In genomic region chr7:770336-770735, GRCh38 we compare ENCODE assay signal across 21 cellular contexts. TPM values are rescaled to one million over a fixed set of nuclear protein-coding genes. Genes with fewer than 3 reads are reported as not detected.
A peak's percentile ranks its signal among the peaks of the same experiment; 100 is the strongest.
DNase-seq lines count a peak whose midpoint lies in the region; ATAC-seq and TF ChIP-seq lines count a peak whose summit lies in the region.
"Had no signal": no experiment of that assay in that cellular context is flagged by ENCODE, and none has a peak within 500 bp of the region (broad histone marks: within the 10 kb centered on the region; RNA-seq: fewer than 3 reads in every experiment).

No MANE protein-coding gene starts in this region.

- H3K9me3 ChIP-seq in cardiac muscle cell (ENCODE audit: low read depth) = no peaks in the 10 kb centered on the region
- H3K9me3 ChIP-seq in heart left ventricle = no peaks in the 10 kb centered on the region
- no peaks in the 10 kb centered on the region for H3K9me3 ChIP-seq in esophagus muscularis mucosa
- no peaks in the 10 kb centered on the region for H3K9me3 ChIP-seq in prostate gland
- H3K9me3 ChIP-seq in upper lobe of right lung = no peaks in the 10 kb centered on the region

- TF ChIP-seq CTCF in cardiac muscle cell (IDR thresholded peaks at IDR 0.05; ENCODE audit: low read depth, low read length) (no peak), heart left ventricle (IDR thresholded peaks at IDR 0.05) (no peak), esophagus muscularis mucosa (IDR thresholded peaks at IDR 0.05) (no peak), prostate gland (IDR thresholded peaks at IDR 0.05) (no peak), upper lobe of right lung (IDR thresholded peaks at IDR 0.05) (no peak), natural killer cell (IDR thresholded peaks at IDR 0.05) (no peak)

- H3K4me3 ChIP-seq in cardiac muscle cell (no peak overlapping the region), heart left ventricle (no peak overlapping the region), esophagus muscularis mucosa (no peak overlapping the region), prostate gland (no peak overlapping the region), upper lobe of right lung (no peak overlapping the region)

- intact Hi-C loops in heart left ventricle (cut with DNase I) = loop anchor here in 5 of 10 donors (5.0 to 10.0 kb wide), 4 partner anchors 106 to 448 kb away; partner anchors contain the start of gene PDGFA (in 3 of the 5)
- intact Hi-C loops in esophagus muscularis mucosa (cut with DNase I) = loop anchor here (5.0 to 10.0 kb wide), 2 partner anchors 106 to 253 kb away; partner anchors contain the start of gene PDGFA
- intact Hi-C loops in prostate gland (cut with DNase I) = loop anchor here (5.0 kb wide), 1 partner anchor 248 kb away; no protein-coding TSS in a partner anchor
- intact Hi-C loops in upper lobe of right lung (cut with DNase I) = loop anchor here (5.0 kb wide), 1 partner anchor 448 kb away; no protein-coding TSS in a partner anchor
- intact Hi-C loops in natural killer cell (cut with micrococcal nuclease) = loop anchor here (5.0 kb wide), 1 partner anchor 448 kb away; no protein-coding TSS in a partner anchor
- intact Hi-C loops in sciatic nerve (cut with DNase I) = loop anchor here (5.0 kb wide), 1 partner anchor 448 kb away; no protein-coding TSS in a partner anchor

- no peak overlapping the region for H3K4me3 Mint-ChIP-seq in natural killer cell
- H3K4me3 Mint-ChIP-seq: activated CD4-positive, alpha-beta memory T cell treated with anti-CD3 and anti-CD28 coated beads for 36 hours; CD8-positive, alpha-beta memory T cell; effector memory CD8-positive, alpha-beta T cell; neural crest cell; T-helper 2 cell treated with Interferon-gamma antibody and Interleukin-4, amounts not matched to agents 5 μg/mL and 100 μg/mL, for 36 hours; WTC11 had no signal

- H3K9me3 Mint-ChIP-seq in natural killer cell = no peaks in the 10 kb centered on the region
- H3K9me3 Mint-ChIP-seq: activated CD4-positive, alpha-beta memory T cell treated with anti-CD3 and anti-CD28 coated beads for 36 hours; effector memory CD8-positive, alpha-beta T cell; neural crest cell; T-helper 2 cell treated with Interferon-gamma antibody and Interleukin-4, amounts not matched to agents 5 μg/mL and 100 μg/mL, for 36 hours; WTC11 had no signal

- no peaks in the 10 kb centered on the region for H3K27me3 Mint-ChIP-seq in natural killer cell (ENCODE audit: low read depth in 2 of 2)
- H3K27me3 Mint-ChIP-seq: activated CD4-positive, alpha-beta memory T cell treated with anti-CD3 and anti-CD28 coated beads for 36 hours; CD8-positive, alpha-beta memory T cell; effector memory CD8-positive, alpha-beta T cell had no signal

- TF ChIP-seq POLR2A in heart left ventricle (IDR thresholded peaks at IDR 0.05) = no peak
- TF ChIP-seq POLR2A in esophagus muscularis mucosa (IDR thresholded peaks at IDR 0.05; ENCODE audit: low read depth) = no peak
- TF ChIP-seq POLR2A in prostate gland (IDR thresholded peaks at IDR 0.05) = no peak

- H3K27me3 ChIP-seq in cardiac muscle cell (no peaks in the 10 kb centered on the region), heart left ventricle (no peaks in the 10 kb centered on the region), esophagus muscularis mucosa (no peaks in the 10 kb centered on the region), prostate gland (replicated peaks; ENCODE audit: insufficient read depth) (no peaks in the 10 kb centered on the region), upper lobe of right lung (no peaks in the 10 kb centered on the region)

- no peaks in the 10 kb centered on the region for H3K36me3 Mint-ChIP-seq in natural killer cell

- peaks cover 20% of the 10 kb centered on the region for H3K4me1 ChIP-seq in cardiac muscle cell (ENCODE audit: low read depth)
- H3K4me1 ChIP-seq in heart left ventricle = peaks cover 0 to 36% (median 23%) of the 10 kb centered on the region in 12 donors
- H3K4me1 ChIP-seq in esophagus muscularis mucosa = peaks cover 27 to 47% (median 40%) of the 10 kb centered on the region in 4 donors
- H3K4me1 ChIP-seq in prostate gland (replicated peaks) = peaks cover 16% of the 10 kb centered on the region
- H3K4me1 ChIP-seq in upper lobe of right lung = peaks cover 21% of the 10 kb centered on the region

- peak overlapping the region; percentile 82 for H3K27ac ChIP-seq in cardiac muscle cell
- H3K27ac ChIP-seq in heart left ventricle = peak overlapping the region in 6 of 12 donors; percentile 78 to 89 (median 87)
- H3K27ac ChIP-seq in esophagus muscularis mucosa (replicated peaks in 1 of 4) = peak overlapping the region; percentile 86 to 87 (median 86)
- H3K27ac ChIP-seq in prostate gland = peak overlapping the region; percentile 60 to 65
- peak overlapping the region; percentile 59 for H3K27ac ChIP-seq in upper lobe of right lung

- H3K36me3 ChIP-seq in cardiac muscle cell (peaks cover 3% of the 10 kb centered on the region), heart left ventricle (peaks cover 0 to 43% (median 26%) of the 10 kb centered on the region in 9 donors), esophagus muscularis mucosa (peaks cover 5 to 57% (median 37%) of the 10 kb centered on the region in 4 donors), prostate gland (no peaks in the 10 kb centered on the region), upper lobe of right lung (peaks cover 8% of the 10 kb centered on the region)

- WGBS in heart left ventricle, 4 donors = 91 to 94% (median 93%) methylated on average over 8 to 14 of the region's 14 CpGs
- whole genome bisulfite sequencing in esophagus muscularis mucosa = 88% methylated on average over 7 of the region's 14 CpGs
- 79% methylated on average over 13 of the region's 14 CpGs for WGBS in prostate gland

- no peaks in the 10 kb centered on the region for H3K4me1 Mint-ChIP-seq in natural killer cell
- H3K4me1 Mint-ChIP-seq: neural crest cell, WTC11 had no signal

- H3K27ac Mint-ChIP-seq in natural killer cell = no peak overlapping the region
- H3K27ac Mint-ChIP-seq: activated CD4-positive, alpha-beta memory T cell treated with anti-CD3 and anti-CD28 coated beads for 36 hours; effector memory CD8-positive, alpha-beta T cell; T-helper 2 cell treated with Interferon-gamma antibody and Interleukin-4, amounts not matched to agents 5 μg/mL and 100 μg/mL, for 36 hours; WTC11 had no signal

- no peak for TF ChIP-seq EP300 in esophagus muscularis mucosa (IDR thresholded peaks at IDR 0.05)

- DNase-seq in cardiac muscle cell (ENCODE audit: low read depth in 1 of 2, low spot score in 1 of 2) = no peak
- no peak for DNase-seq in heart left ventricle
- DNase-seq in esophagus muscularis mucosa (ENCODE audit: extremely low spot score) = no peak
- DNase-seq in prostate gland (ENCODE audit: low spot score) = no peak
- DNase-seq in upper lobe of right lung = no peak
- DNase-seq in natural killer cell = no peak
- no peak for DNase-seq in sciatic nerve (ENCODE audit: low spot score)
- DNase-seq in effector CD8-positive, alpha-beta T cell (lab: John Stamatoyannopoulos, UW) = no peak
- DNase-seq: activated CD4-positive, alpha-beta memory T cell treated with anti-CD3 and anti-CD28 coated beads for 36 hours; CD8-positive, alpha-beta memory T cell; effector memory CD8-positive, alpha-beta T cell; HCEC 1CT; MM.1S; NCI-H1436 treated with DMSO at 0.1 percent for 48 hours; NCI-H2171; NCI-H526; stimulated activated CD4-positive, alpha-beta T cell treated with anti-CD3 and anti-CD28 coated beads, Interleukin-12 subunit alpha, Interleukin-12 subunit beta, amount 100 ng/mL, for 4 hours had no signal

- ATAC-seq in heart left ventricle (no peak), upper lobe of right lung (no peak), natural killer cell (no peak), sciatic nerve (no peak)
- ATAC-seq: effector memory CD8-positive, alpha-beta T cell; left lobe of liver; WTC11 had no signal

RNA-seq across cellular contexts. Expression of gene PRKAR1B, which starts 43.3 kb away (rescaled TPM):
- total RNA-seq in cardiac muscle cell (35.4 and 40.2 TPM in 2 replicates), heart left ventricle (10 to 100 TPM; 11.4 to 22.2 (median 18.4) TPM), esophagus muscularis mucosa (10 to 100 TPM; 15.4 to 46.9 (median 31.4) TPM), prostate gland (10 to 100 TPM; 20.2 to 44.8 TPM), upper lobe of right lung (25.7 TPM), natural killer cell (1 to 10 TPM; 2.4 to 3.8 (median 3.0) TPM), sciatic nerve (11.1 TPM)
- polyA plus RNA-seq in cardiac muscle cell (32.8 and 48.6 TPM in 2 replicates), heart left ventricle (10 to 100 TPM in 1 of 2 donors, 1 to 10 TPM in 1; 4.1 to 15.3 TPM)

RNA-seq across cellular contexts. Expression of gene DNAAF5, which starts 43.8 kb away (rescaled TPM):
- total RNA-seq in cardiac muscle cell (76.7 and 93.8 TPM in 2 replicates), heart left ventricle (10 to 100 TPM; 13.9 to 45.8 (median 23.7) TPM), esophagus muscularis mucosa (10 to 100 TPM; 21.2 to 32.7 (median 29.4) TPM), prostate gland (10 to 100 TPM; 30.8 to 52.0 TPM), upper lobe of right lung (15.8 TPM), natural killer cell (10 to 100 TPM in 2 of 3 donors, 1 to 10 TPM in 1; 6.7 to 10.3 (median 10.3) TPM), sciatic nerve (19.0 TPM)
- polyA plus RNA-seq in cardiac muscle cell (32.7 and 51.9 TPM in 2 replicates), heart left ventricle (10 to 100 TPM in 1 of 2 donors, 1 to 10 TPM in 1; 7.2 to 15.3 TPM)
